In genomic region chr6:13615802-13616140, GRCh38 we compare ENCODE assay signal across 9 cellular contexts. TPM values are rescaled to one million over a fixed set of nuclear protein-coding genes. Genes with fewer than 3 reads are reported as not detected.
DNase-seq lines count a peak whose midpoint lies in the region; ATAC-seq, FAIRE-seq and TF ChIP-seq lines count a peak whose summit lies in the region.
"Had no signal": no experiment of that assay in that cellular context is flagged by ENCODE, and none has a peak within 500 bp of the region (broad histone marks: within the 10 kb centered on the region; RNA-seq: fewer than 3 reads in every experiment).

No MANE protein-coding gene starts in this region.

- ATAC-seq in left lobe of liver (peak; percentile 53), GM21526 (IDR thresholded peaks at IDR 0.05; ENCODE audit: low FRiP score, unreplicated experiment) (no peak)

- DNase-seq in GM12891 (ENCODE audit: insufficient read length, low spot score) (no peak), WERI-Rb-1 (peak; percentile 62), left lobe of liver (ENCODE audit: low spot score) (peak; percentile 58), NCI-H345 treated with DMSO at 0.1 percent for 48 hours (lab: John Stamatoyannopoulos, UW; ENCODE audit: unreplicated experiment) (no peak)
- no peak for DNase-seq in Jurkat, Clone E6-1 (ENCODE audit: low read depth, low spot score)
- DNase-seq in central memory CD4-positive, alpha-beta T cell: peak; percentile 30
- DNase-seq in stimulated activated CD4-positive, alpha-beta T cell treated with anti-CD3 and anti-CD28 coated beads, Interleukin-4, amount 100 ng/mL, for 48 hours (ENCODE audit: low read depth in 2 of 2): peak; percentile 26 to 28

- H3K9me3 ChIP-seq in WERI-Rb-1 (ENCODE audit: severe bottlenecking): no peaks in the 10 kb centered on the region

- peak overlapping the region; percentile 98 for H3K4me3 ChIP-seq in Jurkat, Clone E6-1 (ENCODE audit: low read length)
- peak overlapping the region; percentile 86 for H3K4me3 ChIP-seq in WERI-Rb-1 (ENCODE audit: low read depth, low read length)

- H3K27me3 ChIP-seq in WERI-Rb-1 (ENCODE audit: insufficient read depth, low read depth, severe bottlenecking): no peaks in the 10 kb centered on the region

- peak; percentile 43 for FAIRE-seq in GM12891 (lab: Jason Lieb, UNC)
- FAIRE-seq: colon had no signal

- no peak for TF ChIP-seq CTCF in WERI-Rb-1 (IDR thresholded peaks at IDR 0.05; ENCODE audit: low read depth, low read length)

- no peak for TF ChIP-seq POLR2A in GM12891 (IDR thresholded peaks at IDR 0.05; ENCODE audit: low read depth, low read length)

- H3K27ac ChIP-seq in WERI-Rb-1: peak overlapping the region; percentile 96

- peaks cover 56% of the 10 kb centered on the region for H3K36me3 ChIP-seq in WERI-Rb-1

TF ChIP-seq in GM12891, 5 proteins besides CTCF, POLR2A, EP300 and RAD21:
- TF ChIP-seq POLR2AphosphoS5 (IDR thresholded peaks at IDR 0.05; ENCODE audit: low read depth, low read length) (no peak), TAF1 (IDR thresholded peaks at IDR 0.05; ENCODE audit: low read depth, low read length) (no peak), PAX5 (IDR thresholded peaks at IDR 0.05; ENCODE audit: insufficient read depth, low read length, severe bottlenecking) (no peak), POU2F2 (IDR thresholded peaks at IDR 0.05; ENCODE audit: low read depth, low read length) (no peak; the same call in 1 of the 2 replicates), SPI1 (IDR thresholded peaks at IDR 0.05; ENCODE audit: low read depth, low read length) (no peak)

RNA-seq across cellular contexts. Expression of gene NOL7, which starts 0.6 kb away (rescaled TPM):
- polyA plus RNA-seq in GM12891 (2012; ENCODE audit: low read depth, missing spikeins): 79.9 TPM
- polyA plus RNA-seq in Jurkat, Clone E6-1 (2012; ENCODE audit: insufficient read depth, insufficient read length): 149 TPM
- total RNA-seq in left lobe of liver: 18.0 TPM

RNA-seq across cellular contexts. Expression of gene SIRT5, which starts 41.4 kb away (rescaled TPM):
- 6.0 TPM for polyA plus RNA-seq in GM12891 (2012; ENCODE audit: low read depth, missing spikeins)
- 11.0 TPM for polyA plus RNA-seq in Jurkat, Clone E6-1 (2012; ENCODE audit: insufficient read depth, insufficient read length)
- 22.5 TPM for total RNA-seq in left lobe of liver

Comparison
In these comparisons a context has a peak if more than half of its experiments do, and no peak if none do; other contexts are left out.
1. DNase-seq: peak in WERI-Rb-1 (single experiment), central memory CD4-positive, alpha-beta T cell (single experiment), left lobe of liver (single experiment) and stimulated activated CD4-positive, alpha-beta T cell treated with anti-CD3 and anti-CD28 coated beads, Interleukin-4, amount 100 ng/mL, for 48 hours (2 of 2); none in GM12891 (single experiment), Jurkat, Clone E6-1 (single experiment) and NCI-H345 treated with DMSO at 0.1 percent for 48 hours (single experiment).